Comparison of ENCODE assay signal across 17 cellular contexts in the genomic region with DNA sequence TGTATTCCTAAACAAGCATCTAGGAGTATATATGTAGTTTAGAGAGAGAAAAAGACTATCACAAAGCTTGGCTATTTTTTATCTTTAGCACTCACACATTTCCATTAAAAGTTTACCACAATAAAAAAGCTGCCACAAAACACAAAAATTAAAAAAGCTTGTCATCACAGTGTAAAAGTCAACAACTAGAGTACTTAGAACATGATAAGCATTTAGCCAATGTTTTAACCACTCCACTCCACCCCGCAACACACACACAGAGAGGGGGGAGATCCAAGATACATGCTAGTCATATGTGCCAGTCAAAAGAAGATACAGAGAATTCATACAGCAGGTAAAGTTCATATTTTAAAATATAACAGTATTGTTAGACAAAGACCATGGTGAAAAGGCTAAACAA.
DNase-seq lines count a peak whose midpoint lies in the region; ATAC-seq and TF ChIP-seq lines count a peak whose summit lies in the region.
"Had no signal": no experiment of that assay in that cellular context is flagged by ENCODE, and none has a peak within 500 bp of the region (broad histone marks: within the 10 kb centered on the region; RNA-seq: fewer than 3 reads in every experiment).

No MANE protein-coding gene starts in this region.

- H3K4me1 Mint-ChIP-seq in CD4-positive, alpha-beta T cell (ENCODE audit: low read depth): peaks cover 70% of the 10 kb centered on the region
- H3K4me1 Mint-ChIP-seq in immature natural killer cell (peaks cover 54 to 78% of the 10 kb centered on the region in 2 donors), progenitor cell of endocrine pancreas (ENCODE audit: low read depth) (peaks cover 23% of the 10 kb centered on the region)
- H3K4me1 Mint-ChIP-seq in activated T-cell treated with anti-CD3 and anti-CD28 coated beads, Interleukin-2, amount 50 U/mL, for 24 hours (ENCODE audit: low read depth): peaks cover 47% of the 10 kb centered on the region

- no peaks in the 10 kb centered on the region for H3K27me3 Mint-ChIP-seq in CD4-positive, alpha-beta T cell
- H3K27me3 Mint-ChIP-seq in immature natural killer cell (ENCODE audit: low read depth in 3 of 3) (peaks cover 0 to 2% (median 1%) of the 10 kb centered on the region in 3 donors), progenitor cell of endocrine pancreas (no peaks in the 10 kb centered on the region)
- no peaks in the 10 kb centered on the region for H3K27me3 Mint-ChIP-seq in activated T-cell treated with anti-CD3 and anti-CD28 coated beads, Interleukin-2, amount 50 U/mL, for 24 hours

- H3K4me3 Mint-ChIP-seq in CD4-positive, alpha-beta T cell: peak overlapping the region; percentile 20
- peak overlapping the region in 4 of 5 donors; percentile 6 to 19 (median 10) for H3K4me3 Mint-ChIP-seq in immature natural killer cell
- no peak overlapping the region for H3K4me3 Mint-ChIP-seq in progenitor cell of endocrine pancreas (ENCODE audit: low read depth)
- H3K4me3 Mint-ChIP-seq in activated T-cell treated with anti-CD3 and anti-CD28 coated beads, Interleukin-2, amount 50 U/mL, for 24 hours: no peak overlapping the region

- intact Hi-C loops in CD4-positive, alpha-beta T cell (cut with DNase I, micrococcal nuclease): no loop called here

- TF ChIP-seq CTCF in CD4-positive, alpha-beta T cell (IDR thresholded peaks at IDR 0.05): no peak
- TF ChIP-seq CTCF in progenitor cell of endocrine pancreas (IDR thresholded peaks at IDR 0.05; ENCODE audit: unreplicated experiment): no peak

- ATAC-seq in CD4-positive, alpha-beta T cell (ENCODE audit: poor library complexity): no peak
- no peak for ATAC-seq in HG02938 (IDR thresholded peaks at IDR 0.05; ENCODE audit: unreplicated experiment)

- H3K36me3 Mint-ChIP-seq in CD4-positive, alpha-beta T cell (ENCODE audit: low read depth): peaks cover 33% of the 10 kb centered on the region
- H3K36me3 Mint-ChIP-seq in immature natural killer cell (peaks cover 0 to 6% (median 4%) of the 10 kb centered on the region in 3 donors), progenitor cell of endocrine pancreas (ENCODE audit: insufficient read depth) (peaks cover 2% of the 10 kb centered on the region)
- peaks cover 31% of the 10 kb centered on the region for H3K36me3 Mint-ChIP-seq in activated T-cell treated with anti-CD3 and anti-CD28 coated beads, Interleukin-2, amount 50 U/mL, for 24 hours (ENCODE audit: low read depth)

- DNase-seq in CD4-positive, alpha-beta T cell: no peak
- DNase-seq in OCI-M1 (lab: John Stamatoyannopoulos, UW): peak; percentile 33
- DNase-seq in immature natural killer cell: no peak
- no peak for DNase-seq in progenitor cell of endocrine pancreas (ENCODE audit: low spot score, unreplicated experiment)
- no peak for DNase-seq in DMS153 treated with DMSO at 0.1 percent for 48 hours (lab: John Stamatoyannopoulos, UW; ENCODE audit: unreplicated experiment)
- DNase-seq in activated T-cell treated with anti-CD3 and anti-CD28 coated beads, Interleukin-2, amount 50 U/mL, for 24 hours: no peak
- DNase-seq: AML-193, DND-41, NCI-H1105 treated with DMSO at 0.1 percent for 48 hours, NCI-H1694, NCI-H2081 treated with DMSO at 0.1 percent for 48 hours, NCI-H510A treated with DMSO at 0.1 percent for 48 hours, NCI-H774, RPMI8226, SHP77 treated with DMSO at 0.1 percent for 48 hours had no signal

- POLR2A ChIA-PET in CD4-positive, alpha-beta T cell (lab: Charles Lee): interaction anchor here (0.8 kb wide), 1 partner anchor 360 kb away, joined by 3 read pairs; no protein-coding TSS in a partner anchor

- no peaks in the 10 kb centered on the region for H3K27me3 ChIP-seq in CD4-positive, alpha-beta T cell (ENCODE audit: control insufficient read depth, insufficient read depth, low read length)

- H3K9me3 Mint-ChIP-seq in CD4-positive, alpha-beta T cell: no peaks in the 10 kb centered on the region
- no peaks in the 10 kb centered on the region for H3K9me3 Mint-ChIP-seq in immature natural killer cell
- no peaks in the 10 kb centered on the region for H3K9me3 Mint-ChIP-seq in progenitor cell of endocrine pancreas (ENCODE audit: low read depth)
- H3K9me3 Mint-ChIP-seq in activated T-cell treated with anti-CD3 and anti-CD28 coated beads, Interleukin-2, amount 50 U/mL, for 24 hours: no peaks in the 10 kb centered on the region

- no peak overlapping the region for H3K27ac Mint-ChIP-seq in CD4-positive, alpha-beta T cell
- peak overlapping the region; percentile 19 to 90 (median 69) for H3K27ac Mint-ChIP-seq in immature natural killer cell
- peak overlapping the region; percentile 22 for H3K27ac Mint-ChIP-seq in progenitor cell of endocrine pancreas
- no peak overlapping the region for H3K27ac Mint-ChIP-seq in activated T-cell treated with anti-CD3 and anti-CD28 coated beads, Interleukin-2, amount 50 U/mL, for 24 hours

- H3K27ac ChIP-seq in CD4-positive, alpha-beta T cell (ENCODE audit: low read depth, low read length): no peak overlapping the region
- H3K27ac ChIP-seq: C4-2B had no signal

- CTCF ChIA-PET in CD4-positive, alpha-beta T cell (lab: Charles Lee): interaction anchor here (1.6 kb wide), 1 partner anchor 80 kb away, joined by 4 read pairs; a partner anchor contains a TSS

- H3K9me3 ChIP-seq in CD4-positive, alpha-beta T cell (ENCODE audit: control insufficient read depth, low read length): no peaks in the 10 kb centered on the region

Comparison
In these comparisons a context has a peak if more than half of its experiments do, and no peak if none do; other contexts are left out.
1. H3K27ac Mint-ChIP-seq: peak in immature natural killer cell (6 of 6) and progenitor cell of endocrine pancreas (single experiment); none in CD4-positive, alpha-beta T cell (single experiment) and activated T-cell treated with anti-CD3 and anti-CD28 coated beads, Interleukin-2, amount 50 U/mL, for 24 hours (single experiment).
2. H3K4me3 Mint-ChIP-seq: peak in CD4-positive, alpha-beta T cell (single experiment) and immature natural killer cell (4 of 5); none in progenitor cell of endocrine pancreas (single experiment) and activated T-cell treated with anti-CD3 and anti-CD28 coated beads, Interleukin-2, amount 50 U/mL, for 24 hours (single experiment).